In genomic region chr2:181738074-181738473, GRCh38 we compare ENCODE assay signal across 11 cellular contexts. TPM values are rescaled to one million over a fixed set of nuclear protein-coding genes. Genes with fewer than 3 reads are reported as not detected.
DNase-seq lines count a peak whose midpoint lies in the region; ATAC-seq and TF ChIP-seq lines count a peak whose summit lies in the region.
"Had no signal": no experiment of that assay in that cellular context is flagged by ENCODE, and none has a peak within 500 bp of the region (broad histone marks: within the 10 kb centered on the region; RNA-seq: fewer than 3 reads in every experiment).

No MANE protein-coding gene starts in this region.

- TF ChIP-seq CTCF in body of pancreas (IDR thresholded peaks at IDR 0.05) = peak; percentile 6 to 70 (median 43)
- peak; percentile 40 for TF ChIP-seq CTCF in neural progenitor cell (IDR thresholded peaks at IDR 0.05)

- no peaks in the 10 kb centered on the region for H3F3A ChIP-seq in neural progenitor cell (ENCODE audit: low read depth)

- whole genome bisulfite sequencing in body of pancreas, 2 donors = 21 to 27% methylated on average over 2 of the region's 2 CpGs

- H3K27me3 ChIP-seq in body of pancreas (no peaks in the 10 kb centered on the region), neural progenitor cell (no peaks in the 10 kb centered on the region)

- H3K36me3 ChIP-seq in body of pancreas (replicated peaks in 1 of 2; ENCODE audit: insufficient read depth in 1 of 2, low read depth in 2 of 2) (no peaks in the 10 kb centered on the region), neural progenitor cell (no peaks in the 10 kb centered on the region)

- no peak overlapping the region for H3K4me2 ChIP-seq in neural progenitor cell

- no peak overlapping the region for H3K9ac ChIP-seq in neural progenitor cell

- H3K4me1 Mint-ChIP-seq in neural progenitor cell = no peaks in the 10 kb centered on the region

- H3K4me3 Mint-ChIP-seq in neural progenitor cell = no peak overlapping the region

- peaks cover 2% of the 10 kb centered on the region for H3K27me3 Mint-ChIP-seq in neural progenitor cell (ENCODE audit: insufficient read depth, low read depth)

- peak; percentile 5 for DNase-seq in NCI-H2171 treated with DMSO at 0.1 percent for 48 hours (lab: John Stamatoyannopoulos, UW)
- DNase-seq in NCI-H2171 (lab: John Stamatoyannopoulos, UW) = no peak
- DNase-seq in LHCN-M2 (ENCODE audit: low read depth) = peak; percentile 48
- peak in 2 of 4 donors; percentile 14 to 45 for DNase-seq in body of pancreas
- DNase-seq in neural progenitor cell (ENCODE audit: low spot score) = peak; percentile 18
- no peak for DNase-seq in superior temporal gyrus (ENCODE audit: extremely low spot score)
- DNase-seq in ureter (ENCODE audit: low spot score) = no peak
- DNase-seq: activated T-cell treated with anti-CD3 and anti-CD28 coated beads for 4 hours, SHP77 treated with DMSO at 0.1 percent for 48 hours had no signal

- no peaks in the 10 kb centered on the region for H3K9me3 ChIP-seq in body of pancreas
- H3K9me3 ChIP-seq in neural progenitor cell (ENCODE audit: low read depth) = no peaks in the 10 kb centered on the region

- no peak for TF ChIP-seq POLR2A in body of pancreas (IDR thresholded peaks at IDR 0.05)

- no peak overlapping the region for H3K27ac Mint-ChIP-seq in neural progenitor cell

- H4K20me1 ChIP-seq in neural progenitor cell (ENCODE audit: low read depth) = no peaks in the 10 kb centered on the region

- peaks cover 15% of the 10 kb centered on the region for H3K9me3 Mint-ChIP-seq in neural progenitor cell

- H2AFZ ChIP-seq in neural progenitor cell (replicated peaks) = no peak overlapping the region

- peaks cover 15% of the 10 kb centered on the region for H3K4me1 ChIP-seq in body of pancreas
- H3K4me1 ChIP-seq in neural progenitor cell = no peaks in the 10 kb centered on the region

- no peak overlapping the region for H3K27ac ChIP-seq in body of pancreas
- no peak overlapping the region for H3K27ac ChIP-seq in neural progenitor cell

- ATAC-seq in body of pancreas = peak; percentile 38
- no peak for ATAC-seq in HG03457 (IDR thresholded peaks at IDR 0.05; ENCODE audit: unreplicated experiment)

- H3K36me3 Mint-ChIP-seq in neural progenitor cell = no peaks in the 10 kb centered on the region

- intact Hi-C loops in body of pancreas (cut with DNase I) = loop anchor here (5.0 kb wide), 1 partner anchor 334 kb away; no protein-coding TSS in a partner anchor

- H3K4me3 ChIP-seq in body of pancreas = no peak overlapping the region
- H3K4me3 ChIP-seq in neural progenitor cell = no peak overlapping the region

- no peaks in the 10 kb centered on the region for H3K79me2 ChIP-seq in neural progenitor cell (ENCODE audit: low read depth)

RNA-seq across cellular contexts. Expression of gene NEUROD1, which starts 57.8 kb away (rescaled TPM):
- total RNA-seq in LHCN-M2 (2014; rRNA removed) (not detected in 2 replicates), body of pancreas (1 to 10 TPM; 2.6 TPM), neural progenitor cell (ENCODE audit: low replicate concordance) (not detected in 2 replicates), ureter (not detected)
- not detected for polyA plus RNA-seq in LHCN-M2 (2012)
- total RNA-seq: pulmonary artery endothelial cell had no signal

Comparison
In these comparisons a context has a peak if more than half of its experiments do, and no peak if none do; other contexts are left out.
1. DNase-seq: peak in NCI-H2171 treated with DMSO at 0.1 percent for 48 hours (single experiment), LHCN-M2 (single experiment) and neural progenitor cell (single experiment); none in NCI-H2171 (single experiment), superior temporal gyrus (single experiment) and ureter (single experiment).